Comparison of ENCODE assay signal across 10 cellular contexts in genomic region chr16:22948058-22948602, GRCh38.
A peak's percentile ranks its signal among the peaks of the same experiment; 100 is the strongest.
DNase-seq lines count a peak whose midpoint lies in the region; ATAC-seq, FAIRE-seq and TF ChIP-seq lines count a peak whose summit lies in the region.
"Had no signal": no experiment of that assay in that cellular context is flagged by ENCODE, and none has a peak within 500 bp of the region (broad histone marks: within the 10 kb centered on the region; RNA-seq: fewer than 3 reads in every experiment).

No MANE protein-coding gene starts in this region.

- no peak overlapping the region for H3K4me2 ChIP-seq in neural progenitor cell

- H3K27me3 ChIP-seq in endodermal cell (ENCODE audit: control insufficient read depth, insufficient read depth, low read length, poor library complexity, severe bottlenecking) (peaks cover 45% of the 10 kb centered on the region), pancreas (peaks cover 0 to 6% (median 0%) of the 10 kb centered on the region in 4 donors), neural progenitor cell (peaks cover 13% of the 10 kb centered on the region), colonic mucosa (peaks cover 8% of the 10 kb centered on the region)

- no peak for TF ChIP-seq CTCF in HFFc6 (IDR thresholded peaks at IDR 0.05)
- peak; percentile 54 for TF ChIP-seq CTCF in endodermal cell (conservative IDR thresholded peaks at IDR 0.05)
- TF ChIP-seq CTCF in pancreas (IDR thresholded peaks at IDR 0.05), result no peak
- TF ChIP-seq CTCF in neural progenitor cell (IDR thresholded peaks at IDR 0.05), result no peak
- TF ChIP-seq CTCF in colonic mucosa (IDR thresholded peaks at IDR 0.05), result no peak

- no peaks in the 10 kb centered on the region for H4K20me1 ChIP-seq in neural progenitor cell (ENCODE audit: low read depth)

- H3K4me3 ChIP-seq in endodermal cell (ENCODE audit: low read length), result no peak overlapping the region
- H3K4me3 ChIP-seq in pancreas, result peak overlapping the region in 1 of 4 donors; percentile 17
- no peak overlapping the region for H3K4me3 ChIP-seq in neural progenitor cell
- no peak overlapping the region for H3K4me3 ChIP-seq in colonic mucosa

- no peaks in the 10 kb centered on the region for H3K36me3 ChIP-seq in endodermal cell (ENCODE audit: control insufficient read depth, insufficient read depth, low read length)
- H3K36me3 ChIP-seq in pancreas, result no peaks in the 10 kb centered on the region
- no peaks in the 10 kb centered on the region for H3K36me3 ChIP-seq in neural progenitor cell
- no peaks in the 10 kb centered on the region for H3K36me3 ChIP-seq in colonic mucosa

- H3K9me3 ChIP-seq in endodermal cell (ENCODE audit: control insufficient read depth, low read length), result no peaks in the 10 kb centered on the region
- no peaks in the 10 kb centered on the region for H3K9me3 ChIP-seq in pancreas
- no peaks in the 10 kb centered on the region for H3K9me3 ChIP-seq in neural progenitor cell (ENCODE audit: low read depth)
- H3K9me3 ChIP-seq in colonic mucosa, result no peaks in the 10 kb centered on the region

- no peaks in the 10 kb centered on the region for H3K79me2 ChIP-seq in neural progenitor cell (ENCODE audit: low read depth)

- no peak for FAIRE-seq in pancreas (lab: Jason Lieb, UNC)
- FAIRE-seq: small intestine had no signal

- H3K27ac Mint-ChIP-seq in HFFc6 (no peak overlapping the region), endodermal cell (no peak overlapping the region), neural progenitor cell (no peak overlapping the region)
- H3K27ac Mint-ChIP-seq: activated CD4-positive, alpha-beta T cell treated with anti-CD3 and anti-CD28 coated beads, Interleukin-2, amount 10 ng/mL, durations not matched to agents 7 days and 5 days had no signal

- DNase-seq in D341Med (ENCODE audit: low spot score) (peak; percentile 37), HFFc6 (no peak), endodermal cell (peak; percentile 80), pancreas (peak in 3 of 6 donors; percentile 13 to 52 (median 25)), neural progenitor cell (ENCODE audit: low spot score) (no peak), colonic mucosa (no peak)

- no peaks in the 10 kb centered on the region for H3K4me1 ChIP-seq in endodermal cell (ENCODE audit: control insufficient read depth, insufficient read depth, low read length)
- peaks cover 0 to 5% (median 0%) of the 10 kb centered on the region in 3 donors for H3K4me1 ChIP-seq in pancreas
- peaks cover 5% of the 10 kb centered on the region for H3K4me1 ChIP-seq in neural progenitor cell
- H3K4me1 ChIP-seq in colonic mucosa, result peaks cover 4% of the 10 kb centered on the region

- WGBS in endodermal cell (ENCODE audit: insufficient coverage in 1 of 2, insufficient read length in 1 of 2), 2 experiments, result 93 to 96% methylated on average over 30 to 33 of the region's 33 CpGs
- WGBS in pancreas, 2 donors, result 13 to 16% methylated on average over 33 of the region's 33 CpGs

- ATAC-seq in pancreas (peak in 3 of 4 donors; percentile 23 to 42 (median 25)), HG03521 (IDR thresholded peaks at IDR 0.05; ENCODE audit: unreplicated experiment) (no peak)

- no peak overlapping the region for H2AFZ ChIP-seq in neural progenitor cell (replicated peaks)

- H3K9ac ChIP-seq in endodermal cell (ENCODE audit: extremely low read depth, low read length, poor library complexity, severe bottlenecking) (no peak overlapping the region), neural progenitor cell (no peak overlapping the region), colonic mucosa (ENCODE audit: low read depth in 2 of 2, low read length in 2 of 2) (no peak overlapping the region)

- H3K27ac ChIP-seq in endodermal cell (ENCODE audit: low read depth, low read length) (no peak overlapping the region), pancreas (no peak overlapping the region), neural progenitor cell (no peak overlapping the region), colonic mucosa (no peak overlapping the region)
- H3K27ac ChIP-seq: HL-60 had no signal

- no peaks in the 10 kb centered on the region for H3F3A ChIP-seq in neural progenitor cell (ENCODE audit: low read depth)

- peaks cover 7% of the 10 kb centered on the region for H3K4me1 Mint-ChIP-seq in HFFc6 (ENCODE audit: low read depth)
- no peaks in the 10 kb centered on the region for H3K4me1 Mint-ChIP-seq in endodermal cell
- H3K4me1 Mint-ChIP-seq in neural progenitor cell, result no peaks in the 10 kb centered on the region

- H3K4me3 Mint-ChIP-seq in HFFc6 (0 out of 2 replicates have a peak overlapping the region, but pooled peaks have one; percentile 17), endodermal cell (no peak overlapping the region), neural progenitor cell (no peak overlapping the region)
- H3K4me3 Mint-ChIP-seq: activated CD4-positive, alpha-beta T cell treated with anti-CD3 and anti-CD28 coated beads, Interleukin-2, amount 10 ng/mL, durations not matched to agents 7 days and 5 days had no signal

- intact Hi-C loops in pancreas (cut with DNase I) (no loop called here), colonic mucosa (cut with DNase I) (loop anchor here (5.0 kb wide), 1 partner anchor 51 kb away; no protein-coding TSS in a partner anchor)

- H3K9me3 Mint-ChIP-seq in HFFc6 (no peaks in the 10 kb centered on the region), endodermal cell (peaks cover 3% of the 10 kb centered on the region), neural progenitor cell (no peaks in the 10 kb centered on the region)
- H3K9me3 Mint-ChIP-seq: activated CD4-positive, alpha-beta T cell treated with anti-CD3 and anti-CD28 coated beads, Interleukin-2, amount 10 ng/mL, durations not matched to agents 7 days and 5 days had no signal

- H3K36me3 Mint-ChIP-seq in HFFc6 (ENCODE audit: low read depth) (no peaks in the 10 kb centered on the region), endodermal cell (ENCODE audit: low read depth) (no peaks in the 10 kb centered on the region), neural progenitor cell (no peaks in the 10 kb centered on the region)

- peaks cover 10% of the 10 kb centered on the region for H3K27me3 Mint-ChIP-seq in HFFc6 (ENCODE audit: insufficient read depth)
- peaks cover 72% of the 10 kb centered on the region for H3K27me3 Mint-ChIP-seq in endodermal cell (ENCODE audit: insufficient read depth)
- H3K27me3 Mint-ChIP-seq in neural progenitor cell (ENCODE audit: insufficient read depth, low read depth), result peaks cover 10% of the 10 kb centered on the region

Comparison
In these comparisons a context has a peak if more than half of its experiments do, and no peak if none do; other contexts are left out.
1. DNase-seq: peak in D341Med (single experiment) and endodermal cell (single experiment); none in HFFc6 (single experiment), neural progenitor cell (single experiment) and colonic mucosa (single experiment).